Comparison of ENCODE assay signal across 9 cellular contexts in genomic region chr11:12678092-12678491, GRCh38. TPM values are rescaled to one million over a fixed set of nuclear protein-coding genes. Genes with fewer than 3 reads are reported as not detected.
A peak's percentile ranks its signal among the peaks of the same experiment; 100 is the strongest.
DNase-seq lines count a peak whose midpoint lies in the region; ATAC-seq and TF ChIP-seq lines count a peak whose summit lies in the region.
"Had no signal": no experiment of that assay in that cellular context is flagged by ENCODE, and none has a peak within 500 bp of the region (broad histone marks: within the 10 kb centered on the region; RNA-seq: fewer than 3 reads in every experiment).

No MANE protein-coding gene starts in this region.

- H2AFZ ChIP-seq in parathyroid adenoma = no peak overlapping the region

- no peak overlapping the region for H3K4me2 ChIP-seq in parathyroid adenoma (ENCODE audit: low read length)

- H3K36me3 ChIP-seq in BE2C (peaks cover 18% of the 10 kb centered on the region), parathyroid adenoma (ENCODE audit: control insufficient read depth, insufficient read depth, low read length) (no peaks in the 10 kb centered on the region)

- peaks cover 19% of the 10 kb centered on the region for H3K79me2 ChIP-seq in parathyroid adenoma

- ATAC-seq in GM18909 (IDR thresholded peaks at IDR 0.05; ENCODE audit: poor library complexity, unreplicated experiment) (no peak), GM18502 (IDR thresholded peaks at IDR 0.05; ENCODE audit: poor library complexity, unreplicated experiment) (no peak)
- ATAC-seq: left colon had no signal

- TF ChIP-seq CTCF in BE2C (IDR thresholded peaks at IDR 0.05; ENCODE audit: low read depth, low read length) (no peak), fibroblast of mammary gland (conservative IDR thresholded peaks at IDR 0.05; ENCODE audit: control insufficient read depth, insufficient read depth, low read depth, low read length) (no peak), parathyroid adenoma (IDR thresholded peaks at IDR 0.05) (no peak)

- H3K9me3 ChIP-seq in BE2C (no peaks in the 10 kb centered on the region), parathyroid adenoma (ENCODE audit: control insufficient read depth, low read length) (no peaks in the 10 kb centered on the region)

- H3K4me3 ChIP-seq in BE2C (ENCODE audit: low read depth, low read length) (peak overlapping the region; percentile 86), fibroblast of mammary gland (ENCODE audit: control insufficient read depth, low read depth, low read length) (peak overlapping the region; percentile 87), parathyroid adenoma (ENCODE audit: low read depth, low read length) (no peak overlapping the region)

- H3K27me3 ChIP-seq in BE2C (no peaks in the 10 kb centered on the region), parathyroid adenoma (ENCODE audit: control insufficient read depth, insufficient read depth, low read length) (no peaks in the 10 kb centered on the region)

- DNase-seq in BE2C (no peak), RPMI8226 (peak; percentile 20), fibroblast of mammary gland (ENCODE audit: low read depth) (no peak), NCI-H526 treated with DMSO at 0.1 percent for 48 hours (lab: John Stamatoyannopoulos, UW) (no peak), NCI-H146 (lab: John Stamatoyannopoulos, UW) (no peak)
- DNase-seq: left colon had no signal

- H3K4me1 ChIP-seq in BE2C (peaks cover 22% of the 10 kb centered on the region), parathyroid adenoma (peaks cover 6% of the 10 kb centered on the region)

- H3K27ac ChIP-seq in parathyroid adenoma = peak overlapping the region; percentile 21

- H3K9ac ChIP-seq in parathyroid adenoma = no peak overlapping the region

RNA-seq across cellular contexts. Expression of gene TEAD1, which starts 3.9 kb away (rescaled TPM):
- 39.2 TPM for polyA plus RNA-seq in BE2C (2012; ENCODE audit: insufficient read depth, insufficient read length, low read depth)
